ENCODE assay signal across 2 cellular contexts in genomic region chr2:44305882-44306281, GRCh38.
TF ChIP-seq lines count a peak whose summit lies in the region.

No MANE protein-coding gene starts in this region.

TF ChIP-seq in A549, 52 proteins besides CTCF, POLR2A, EP300 and RAD21:
- TF ChIP-seq FOSL2 (IDR thresholded peaks at IDR 0.05) (no peak), FOSL2 (CRISPR knock-in tag; IDR thresholded peaks at IDR 0.05) (no peak)

TF ChIP-seq in K562, 482 proteins besides CTCF, POLR2A, EP300 and RAD21:
- TF ChIP-seq FOXM1 (IDR thresholded peaks at IDR 0.05; ENCODE audit: low read depth) (no peak), FOXM1 (CRISPR knock-in tag; IDR thresholded peaks at IDR 0.05; ENCODE audit: low read depth) (no peak), HOXB6 (CRISPR knock-in tag; IDR thresholded peaks at IDR 0.05; ENCODE audit: borderline replicate concordance) (no peak), BCL6 (CRISPR knock-in tag; IDR thresholded peaks at IDR 0.05) (no peak), TBL1XR1 (IDR thresholded peaks at IDR 0.05; ENCODE audit: low read length in 2 of 2) (no peak), HNRNPH1 (optimal IDR thresholded peaks at IDR 0.05; ENCODE audit: low read depth, low read length) (no peak), NR2F6 (CRISPR knock-in tag; IDR thresholded peaks at IDR 0.05) (no peak), ZNF707 (CRISPR knock-in tag; conservative IDR thresholded peaks at IDR 0.05) (no peak), HIVEP1 (CRISPR knock-in tag; IDR thresholded peaks at IDR 0.05) (no peak), ZNF75A (CRISPR knock-in tag; IDR thresholded peaks at IDR 0.05) (no peak), ZNF212 (CRISPR knock-in tag; IDR thresholded peaks at IDR 0.05) (no peak), ZNF277 (CRISPR knock-in tag; IDR thresholded peaks at IDR 0.05; ENCODE audit: borderline replicate concordance) (no peak), CCAR2 (IDR thresholded peaks at IDR 0.05; ENCODE audit: low read depth, low read length) (no peak), CBX8 (IDR thresholded peaks at IDR 0.05; ENCODE audit: borderline replicate concordance, extremely low read depth, low read depth, low read length, poor library complexity, severe bottlenecking) (no peak), CREB3 (tag; conservative IDR thresholded peaks at IDR 0.05; ENCODE audit: low read depth) (no peak), KHSRP (IDR thresholded peaks at IDR 0.05) (no peak), SIX5 (IDR thresholded peaks at IDR 0.05; ENCODE audit: borderline replicate concordance in 1 of 2, insufficient read depth in 1 of 2, low read depth in 1 of 2, low read length in 2 of 2) (no peak), MYBL2 (IDR thresholded peaks at IDR 0.05; ENCODE audit: low read depth) (no peak), MYBL2 (CRISPR knock-in tag; IDR thresholded peaks at IDR 0.05; ENCODE audit: borderline replicate concordance) (no peak), MCM3 (IDR thresholded peaks at IDR 0.05) (no peak), NCOA1 (IDR thresholded peaks at IDR 0.05; ENCODE audit: low read depth) (no peak)
- TF ChIP-seq, protein P1, sequence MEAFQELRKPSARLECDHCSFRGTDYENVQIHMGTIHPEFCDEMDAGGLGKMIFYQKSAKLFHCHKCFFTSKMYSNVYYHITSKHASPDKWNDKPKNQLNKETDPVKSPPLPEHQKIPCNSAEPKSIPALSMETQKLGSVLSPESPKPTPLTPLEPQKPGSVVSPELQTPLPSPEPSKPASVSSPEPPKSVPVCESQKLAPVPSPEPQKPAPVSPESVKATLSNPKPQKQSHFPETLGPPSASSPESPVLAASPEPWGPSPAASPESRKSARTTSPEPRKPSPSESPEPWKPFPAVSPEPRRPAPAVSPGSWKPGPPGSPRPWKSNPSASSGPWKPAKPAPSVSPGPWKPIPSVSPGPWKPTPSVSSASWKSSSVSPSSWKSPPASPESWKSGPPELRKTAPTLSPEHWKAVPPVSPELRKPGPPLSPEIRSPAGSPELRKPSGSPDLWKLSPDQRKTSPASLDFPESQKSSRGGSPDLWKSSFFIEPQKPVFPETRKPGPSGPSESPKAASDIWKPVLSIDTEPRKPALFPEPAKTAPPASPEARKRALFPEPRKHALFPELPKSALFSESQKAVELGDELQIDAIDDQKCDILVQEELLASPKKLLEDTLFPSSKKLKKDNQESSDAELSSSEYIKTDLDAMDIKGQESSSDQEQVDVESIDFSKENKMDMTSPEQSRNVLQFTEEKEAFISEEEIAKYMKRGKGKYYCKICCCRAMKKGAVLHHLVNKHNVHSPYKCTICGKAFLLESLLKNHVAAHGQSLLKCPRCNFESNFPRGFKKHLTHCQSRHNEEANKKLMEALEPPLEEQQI (IDR thresholded peaks at IDR 0.05) = no peak
TF ChIP-seq in K562: peak in this region for 0.
